13 cellular contexts compared by ENCODE assay signal in genomic region chrX:68692651-68693050, GRCh38. TPM values are rescaled to one million over a fixed set of nuclear protein-coding genes. Genes with fewer than 3 reads are reported as not detected.
DNase-seq lines count a peak whose midpoint lies in the region; ATAC-seq, FAIRE-seq and TF ChIP-seq lines count a peak whose summit lies in the region.
"Had no signal": no experiment of that assay in that cellular context is flagged by ENCODE, and none has a peak within 500 bp of the region (broad histone marks: within the 10 kb centered on the region; RNA-seq: fewer than 3 reads in every experiment).

No MANE protein-coding gene starts in this region.

- POLR2A ChIA-PET in activated CD8-positive, alpha-beta T cell treated with anti-CD3 and anti-CD28 coated beads for 36 hours (lab: Charles Lee): interaction anchor here (0.6 kb wide), 1 partner anchor 18 kb away, joined by 3 read pairs; no protein-coding TSS in a partner anchor

- no peak for DNase-seq in activated CD4-positive, alpha-beta T cell treated with anti-CD3 and anti-CD28 coated beads, Interleukin-2, amount 10 ng/mL, durations not matched to agents 24 days and 14 days
- DNase-seq in activated CD4-positive, alpha-beta T cell treated with anti-CD3 and anti-CD28 coated beads, Interleukin-2, amount 50 U/mL, for 1 hour: no peak
- DNase-seq in LHCN-M2 (ENCODE audit: low read depth) (peak; percentile 73), bronchial epithelial cell (ENCODE audit: low read depth) (peak; percentile 23), nephron progenitor cell (no peak), T1000 (lab: John Stamatoyannopoulos, UW) (no peak)
- no peak for DNase-seq in activated CD8-positive, alpha-beta T cell treated with anti-CD3 and anti-CD28 coated beads for 36 hours
- DNase-seq: activated CD8-positive, alpha-beta memory T cell treated with anti-CD3 and anti-CD28 coated beads, Interleukin-2, amount 10 ng/mL, durations not matched to agents 7 days and 5 days; activated naive CD4-positive, alpha-beta T cell treated with Interleukin-2 at 50 U/mL for 16 hours; CD4-positive, alpha-beta memory T cell; NCI-H146 had no signal

- ATAC-seq in activated CD8-positive, alpha-beta T cell treated with anti-CD3 and anti-CD28 coated beads for 36 hours: no peak
- no peak for ATAC-seq in GM18858 (IDR thresholded peaks at IDR 0.05; ENCODE audit: unreplicated experiment)

- H3K27ac Mint-ChIP-seq in activated CD4-positive, alpha-beta T cell treated with anti-CD3 and anti-CD28 coated beads, Interleukin-2, amount 10 ng/mL, durations not matched to agents 24 days and 14 days: no peak overlapping the region
- no peak overlapping the region for H3K27ac Mint-ChIP-seq in nephron progenitor cell
- no peak overlapping the region for H3K27ac Mint-ChIP-seq in activated CD8-positive, alpha-beta T cell treated with anti-CD3 and anti-CD28 coated beads for 36 hours
- H3K27ac Mint-ChIP-seq: activated CD8-positive, alpha-beta memory T cell treated with anti-CD3 and anti-CD28 coated beads, Interleukin-2, amount 10 ng/mL, durations not matched to agents 7 days and 5 days; CD4-positive, alpha-beta memory T cell had no signal

- H3K36me3 Mint-ChIP-seq in activated CD4-positive, alpha-beta T cell treated with anti-CD3 and anti-CD28 coated beads, Interleukin-2, amount 10 ng/mL, durations not matched to agents 24 days and 14 days (ENCODE audit: low read depth): no peaks in the 10 kb centered on the region
- no peaks in the 10 kb centered on the region for H3K36me3 Mint-ChIP-seq in nephron progenitor cell (ENCODE audit: low read depth)
- no peaks in the 10 kb centered on the region for H3K36me3 Mint-ChIP-seq in activated CD8-positive, alpha-beta T cell treated with anti-CD3 and anti-CD28 coated beads for 36 hours (ENCODE audit: low read depth)
- H3K36me3 Mint-ChIP-seq: activated CD8-positive, alpha-beta memory T cell treated with anti-CD3 and anti-CD28 coated beads, Interleukin-2, amount 10 ng/mL, durations not matched to agents 7 days and 5 days; CD4-positive, alpha-beta memory T cell had no signal

- H3K27me3 ChIP-seq in bronchial epithelial cell (ENCODE audit: control insufficient read depth, insufficient read depth, low read length): no peaks in the 10 kb centered on the region

- CTCF ChIA-PET in activated CD8-positive, alpha-beta T cell treated with anti-CD3 and anti-CD28 coated beads for 36 hours (lab: Charles Lee): no interaction called here

- no peak overlapping the region for H3K4me3 ChIP-seq in bronchial epithelial cell (ENCODE audit: low read depth, low read length)

- no peaks in the 10 kb centered on the region for H3K36me3 ChIP-seq in bronchial epithelial cell (ENCODE audit: control insufficient read depth, insufficient read depth, low read length)

- H3K4me1 Mint-ChIP-seq in activated CD4-positive, alpha-beta T cell treated with anti-CD3 and anti-CD28 coated beads, Interleukin-2, amount 10 ng/mL, durations not matched to agents 24 days and 14 days: peaks cover 28% of the 10 kb centered on the region
- peaks cover 41% of the 10 kb centered on the region for H3K4me1 Mint-ChIP-seq in nephron progenitor cell
- peaks cover 3% of the 10 kb centered on the region for H3K4me1 Mint-ChIP-seq in activated CD8-positive, alpha-beta T cell treated with anti-CD3 and anti-CD28 coated beads for 36 hours (ENCODE audit: low read depth)

- no peak for TF ChIP-seq CTCF in bronchial epithelial cell (IDR thresholded peaks at IDR 0.05; ENCODE audit: insufficient read depth, low read length, severe bottlenecking)
- TF ChIP-seq CTCF in nephron progenitor cell (IDR thresholded peaks at IDR 0.05): no peak
- no peak for TF ChIP-seq CTCF in activated CD8-positive, alpha-beta T cell treated with anti-CD3 and anti-CD28 coated beads for 36 hours (IDR thresholded peaks at IDR 0.05)

- H3K4me3 Mint-ChIP-seq in activated CD4-positive, alpha-beta T cell treated with anti-CD3 and anti-CD28 coated beads, Interleukin-2, amount 10 ng/mL, durations not matched to agents 24 days and 14 days: peak overlapping the region; percentile 43
- peak overlapping the region; percentile 76 for H3K4me3 Mint-ChIP-seq in nephron progenitor cell
- H3K4me3 Mint-ChIP-seq in activated CD8-positive, alpha-beta T cell treated with anti-CD3 and anti-CD28 coated beads for 36 hours: no peak overlapping the region
- H3K4me3 Mint-ChIP-seq: activated CD8-positive, alpha-beta memory T cell treated with anti-CD3 and anti-CD28 coated beads, Interleukin-2, amount 10 ng/mL, durations not matched to agents 7 days and 5 days had no signal

- H3K9me3 Mint-ChIP-seq in activated CD4-positive, alpha-beta T cell treated with anti-CD3 and anti-CD28 coated beads, Interleukin-2, amount 10 ng/mL, durations not matched to agents 24 days and 14 days: no peaks in the 10 kb centered on the region
- peaks cover 39% of the 10 kb centered on the region for H3K9me3 Mint-ChIP-seq in nephron progenitor cell
- H3K9me3 Mint-ChIP-seq in activated CD8-positive, alpha-beta T cell treated with anti-CD3 and anti-CD28 coated beads for 36 hours: no peaks in the 10 kb centered on the region
- H3K9me3 Mint-ChIP-seq: CD4-positive, alpha-beta memory T cell had no signal

- H3K27me3 Mint-ChIP-seq in activated CD4-positive, alpha-beta T cell treated with anti-CD3 and anti-CD28 coated beads, Interleukin-2, amount 10 ng/mL, durations not matched to agents 24 days and 14 days: no peaks in the 10 kb centered on the region
- no peaks in the 10 kb centered on the region for H3K27me3 Mint-ChIP-seq in nephron progenitor cell (ENCODE audit: low read depth, poor library complexity)
- peaks cover 15% of the 10 kb centered on the region for H3K27me3 Mint-ChIP-seq in activated CD8-positive, alpha-beta T cell treated with anti-CD3 and anti-CD28 coated beads for 36 hours

- intact Hi-C loops in activated CD4-positive, alpha-beta T cell treated with anti-CD3 and anti-CD28 coated beads, Interleukin-2, amount 10 ng/mL, durations not matched to agents 24 days and 14 days (cut with micrococcal nuclease): loop anchor here (5.0 kb wide), 1 partner anchor 190 kb away; no protein-coding TSS in a partner anchor
- intact Hi-C loops in activated CD8-positive, alpha-beta T cell treated with anti-CD3 and anti-CD28 coated beads for 36 hours (cut with micrococcal nuclease): no loop called here

- FAIRE-seq in bronchial epithelial cell (lab: Jason Lieb, UNC): no peak
- FAIRE-seq: GM12891 had no signal

RNA-seq across cellular contexts. Expression of gene STARD8, which starts 45.2 kb away (rescaled TPM):
- total RNA-seq in activated CD4-positive, alpha-beta T cell treated with anti-CD3 and anti-CD28 coated beads, Interleukin-2, amount 10 ng/mL, durations not matched to agents 24 days and 14 days: 2.5 and 3.3 TPM in 2 replicates
- total RNA-seq in LHCN-M2 (2014; rRNA removed) (10.6 and 12.1 TPM in 2 replicates), bronchial epithelial cell (not detected in 2 replicates)
- polyA plus RNA-seq in LHCN-M2 (2012): 2.8 TPM
- total RNA-seq in activated CD8-positive, alpha-beta T cell treated with anti-CD3 and anti-CD28 coated beads for 36 hours: under 1 TPM; 0.36 to 0.38 TPM

Comparison
In these comparisons a context has a peak if more than half of its experiments do, and no peak if none do; other contexts are left out.
1. DNase-seq: peak in LHCN-M2 (single experiment) and bronchial epithelial cell (single experiment); none in activated CD4-positive, alpha-beta T cell treated with anti-CD3 and anti-CD28 coated beads, Interleukin-2, amount 10 ng/mL, durations not matched to agents 24 days and 14 days (single experiment), activated CD4-positive, alpha-beta T cell treated with anti-CD3 and anti-CD28 coated beads, Interleukin-2, amount 50 U/mL, for 1 hour (single experiment), nephron progenitor cell (single experiment), activated CD8-positive, alpha-beta T cell treated with anti-CD3 and anti-CD28 coated beads for 36 hours (single experiment) and T1000 (single experiment).